In genomic region chr15:72740202-72740601, GRCh38 we compare ENCODE assay signal across 12 cellular contexts. TPM values are rescaled to one million over a fixed set of nuclear protein-coding genes. Genes with fewer than 3 reads are reported as not detected.
A peak's percentile ranks its signal among the peaks of the same experiment; 100 is the strongest.
DNase-seq lines count a peak whose midpoint lies in the region; ATAC-seq and TF ChIP-seq lines count a peak whose summit lies in the region.
"Had no signal": no experiment of that assay in that cellular context is flagged by ENCODE, and none has a peak within 500 bp of the region (broad histone marks: within the 10 kb centered on the region; RNA-seq: fewer than 3 reads in every experiment).

No MANE protein-coding gene starts in this region.

- H3K27ac Mint-ChIP-seq in activated T-cell treated with anti-CD3 and anti-CD28 coated beads, Interleukin-2, amount 50 U/mL, for 24 hours: peak overlapping the region; percentile 67
- peak overlapping the region; percentile 13 for H3K27ac Mint-ChIP-seq in stimulated activated effector memory CD8-positive, alpha-beta T cell treated with anti-CD3 and anti-CD28 coated beads, Interleukin-12 subunit alpha, Interleukin-12 subunit beta, amount 100 ng/mL, for 72 hours

- H4K20me1 ChIP-seq in OCI-LY7 (ENCODE audit: insufficient read depth, low read length): no peaks in the 10 kb centered on the region

- H3K9me3 Mint-ChIP-seq in activated T-cell treated with anti-CD3 and anti-CD28 coated beads, Interleukin-2, amount 50 U/mL, for 24 hours: no peaks in the 10 kb centered on the region
- no peaks in the 10 kb centered on the region for H3K9me3 Mint-ChIP-seq in stimulated activated effector memory CD8-positive, alpha-beta T cell treated with anti-CD3 and anti-CD28 coated beads, Interleukin-12 subunit alpha, Interleukin-12 subunit beta, amount 100 ng/mL, for 72 hours

- H3K79me2 ChIP-seq in OCI-LY7 (ENCODE audit: insufficient read depth, low read depth, low read length): no peaks in the 10 kb centered on the region

- peak overlapping the region; percentile 75 for H3K4me2 ChIP-seq in OCI-LY7 (ENCODE audit: low read length)

- H3K36me3 Mint-ChIP-seq in activated T-cell treated with anti-CD3 and anti-CD28 coated beads, Interleukin-2, amount 50 U/mL, for 24 hours (ENCODE audit: low read depth): peaks cover 76% of the 10 kb centered on the region
- peaks cover 50% of the 10 kb centered on the region for H3K36me3 Mint-ChIP-seq in stimulated activated effector memory CD8-positive, alpha-beta T cell treated with anti-CD3 and anti-CD28 coated beads, Interleukin-12 subunit alpha, Interleukin-12 subunit beta, amount 100 ng/mL, for 72 hours

- H3K27me3 Mint-ChIP-seq in activated T-cell treated with anti-CD3 and anti-CD28 coated beads, Interleukin-2, amount 50 U/mL, for 24 hours: no peaks in the 10 kb centered on the region

- intact Hi-C loops in OCI-LY7 (cut with micrococcal nuclease; ENCODE audit: unreplicated experiment): no loop called here
- intact Hi-C loops in Right ventricle myocardium superior (cut with DNase I): no loop called here

- H3K4me3 ChIP-seq in OCI-LY7 (ENCODE audit: low read depth, low read length, poor library complexity, severe bottlenecking): peak overlapping the region; percentile 51

- H2AFZ ChIP-seq in OCI-LY7 (ENCODE audit: low read length): no peak overlapping the region

- no peak for TF ChIP-seq CTCF in OCI-LY7 (conservative IDR thresholded peaks at IDR 0.05; ENCODE audit: low read length)

- no peaks in the 10 kb centered on the region; the same call in 1 of the 2 replicates for H3K9me3 ChIP-seq in OCI-LY7 (ENCODE audit: low read length)
- H3K9me3 ChIP-seq: neutrophil had no signal

- H3K9me2 ChIP-seq in OCI-LY7 (ENCODE audit: insufficient read depth, low read length): no peaks in the 10 kb centered on the region

- POLR2A ChIA-PET in OCI-LY7 (lab: Charles Lee): interaction anchor here (0.6 to 1.9 kb wide), 5 partner anchors 10 to 905 kb away, joined by 3 to 7 read pairs (median 4); no protein-coding TSS in a partner anchor

- ATAC-seq in HG02623 (IDR thresholded peaks at IDR 0.05; ENCODE audit: unreplicated experiment): peak; percentile 53
- peak; percentile 76 for ATAC-seq in stimulated activated effector memory CD8-positive, alpha-beta T cell treated with anti-CD3 and anti-CD28 coated beads, Interleukin-12 subunit alpha, Interleukin-12 subunit beta, amount 100 ng/mL, for 72 hours
- ATAC-seq in Right ventricle myocardium superior (ENCODE audit: poor library complexity): no peak

- H3K27ac ChIP-seq in OCI-LY7 (ENCODE audit: low read depth, low read length, poor library complexity, severe bottlenecking): peak overlapping the region; percentile 55
- H3K27ac ChIP-seq: neutrophil had no signal

- CTCF ChIA-PET in OCI-LY7 (lab: Charles Lee; ENCODE audit: unreplicated experiment): interaction anchor here (1.1 kb wide), 1 partner anchor 18 kb away, joined by 4 read pairs; no protein-coding TSS in a partner anchor

- BruUV-seq in OCI-LY7 (replicated peaks; lab: Mats Ljungman, UMichigan): no TSS peak

- peaks cover 38% of the 10 kb centered on the region for H3K4me1 Mint-ChIP-seq in activated T-cell treated with anti-CD3 and anti-CD28 coated beads, Interleukin-2, amount 50 U/mL, for 24 hours (ENCODE audit: low read depth)
- peaks cover 36% of the 10 kb centered on the region for H3K4me1 Mint-ChIP-seq in stimulated activated effector memory CD8-positive, alpha-beta T cell treated with anti-CD3 and anti-CD28 coated beads, Interleukin-12 subunit alpha, Interleukin-12 subunit beta, amount 100 ng/mL, for 72 hours

- no peak overlapping the region for H3K4me3 Mint-ChIP-seq in activated T-cell treated with anti-CD3 and anti-CD28 coated beads, Interleukin-2, amount 50 U/mL, for 24 hours
- H3K4me3 Mint-ChIP-seq in stimulated activated effector memory CD8-positive, alpha-beta T cell treated with anti-CD3 and anti-CD28 coated beads, Interleukin-12 subunit alpha, Interleukin-12 subunit beta, amount 100 ng/mL, for 72 hours: peak overlapping the region; percentile 3

- peaks cover 60% of the 10 kb centered on the region for H3K36me3 ChIP-seq in OCI-LY7 (ENCODE audit: insufficient read depth, low read length)

- no peak for DNase-seq in activated T-cell treated with anti-CD3 and anti-CD28 coated beads, Interleukin-2, amount 50 U/mL, for 24 hours
- DNase-seq in activated T-cell treated with anti-CD3 and anti-CD28 coated beads, Interleukin-2, amount 50 U/mL, for 48 hours: no peak
- DNase-seq in OCI-LY7 (ENCODE audit: low spot score) (peak; percentile 49), Right ventricle myocardium superior (no peak), medulla oblongata (ENCODE audit: extremely low spot score) (no peak)
- DNase-seq in stimulated activated effector memory CD8-positive, alpha-beta T cell treated with anti-CD3 and anti-CD28 coated beads, Interleukin-12 subunit alpha, Interleukin-12 subunit beta, amount 100 ng/mL, for 72 hours (ENCODE audit: low spot score in 2 of 2): no peak
- DNase-seq in stimulated activated CD8-positive, alpha-beta memory T cell treated with anti-CD3 and anti-CD28 coated beads, Interleukin-4, amount 100 ng/mL, for 48 hours: no peak
- DNase-seq: activated CD4-positive, alpha-beta T cell treated with anti-CD3 and anti-CD28 coated beads for 1 hour; NK-92 treated with Interleukin-12 subunit alpha and Interleukin-12 subunit beta, amount 100 ng/mL, for 24 hours had no signal

- H3K4me1 ChIP-seq in OCI-LY7 (ENCODE audit: insufficient read depth, low read length, poor library complexity, severe bottlenecking): peaks cover 22% of the 10 kb centered on the region

RNA-seq across cellular contexts. Expression of gene ADPGK, which starts 43.4 kb away (rescaled TPM):
- 86.8 and 112 TPM in 2 replicates for total RNA-seq in OCI-LY7 (2014; rRNA removed; shearing (Covaris generic))
- total RNA-seq in OCI-LY7 (2022) (70.7 and 74.9 TPM in 2 replicates), Right ventricle myocardium superior (7.7 TPM)

RNA-seq across cellular contexts. Expression of gene BBS4, which starts 54.2 kb away (rescaled TPM):
- total RNA-seq in OCI-LY7 (2014; rRNA removed; shearing (Covaris generic)): 21.4 and 29.7 TPM in 2 replicates
- total RNA-seq in OCI-LY7 (2022) (19.7 and 29.3 TPM in 2 replicates), Right ventricle myocardium superior (11.5 TPM)

RNA-seq across cellular contexts. Expression of gene HIGD2B, which starts 54.2 kb away (rescaled TPM):
- 0.22 and 1.5 TPM in 2 replicates for total RNA-seq in OCI-LY7 (2014; rRNA removed; shearing (Covaris generic))
- total RNA-seq in OCI-LY7 (2022) (0.33 TPM in 1 of 2 replicates, not detected in the other), Right ventricle myocardium superior (not detected)
- total RNA-seq: cardiac septum had no signal
